In genomic region chr3:50264389-50264963, GRCh38 we compare ENCODE assay signal across 9 cellular contexts. TPM values are rescaled to one million over a fixed set of nuclear protein-coding genes. Genes with fewer than 3 reads are reported as not detected.
DNase-seq lines count a peak whose midpoint lies in the region; ATAC-seq and TF ChIP-seq lines count a peak whose summit lies in the region.
"Had no signal": no experiment of that assay in that cellular context is flagged by ENCODE, and none has a peak within 500 bp of the region (broad histone marks: within the 10 kb centered on the region; RNA-seq: fewer than 3 reads in every experiment).

No MANE protein-coding gene starts in this region.

- no peak overlapping the region for H3K4me3 ChIP-seq in right atrium auricular region

- H2BK20ac ChIP-seq in H9 (ENCODE audit: low read depth, low read length, poor library complexity, severe bottlenecking), result no peak overlapping the region

- no peak overlapping the region for H3K9ac ChIP-seq in H9 (ENCODE audit: extremely low read depth, insufficient read length, low read length)
- H3K9ac ChIP-seq: KMS-11 had no signal

- H3K79me1 ChIP-seq in H9 (ENCODE audit: insufficient read depth, low read depth, low read length, poor library complexity, severe bottlenecking), result no peaks in the 10 kb centered on the region

- no peaks in the 10 kb centered on the region for H3K36me3 Mint-ChIP-seq in H9 (ENCODE audit: insufficient read depth in 1 of 3, low read depth in 3 of 3)

- no peak overlapping the region for H2BK12ac ChIP-seq in H9 (ENCODE audit: insufficient read length, low read depth, low read length)

- H3K27ac ChIP-seq in H9 (ENCODE audit: insufficient read length, low read depth, low read length) (peak overlapping the region; percentile 48), right atrium auricular region (peak overlapping the region; percentile 92 to 97)
- H3K27ac ChIP-seq: KMS-11 had no signal

- H3K23ac ChIP-seq in H9 (ENCODE audit: insufficient read length, low read depth, low read length), result no peak overlapping the region

- no peaks in the 10 kb centered on the region for H3K36me3 ChIP-seq in right atrium auricular region

- H3K14ac ChIP-seq in H9 (ENCODE audit: insufficient read depth, low read length), result peak overlapping the region; percentile 3; the same call in 1 of the 2 replicates

- no peaks in the 10 kb centered on the region for H3K9me3 Mint-ChIP-seq in H9

- H3K4me1 Mint-ChIP-seq in H9, result peaks cover 51 to 71% of the 10 kb centered on the region in 2 experiments

- no peaks in the 10 kb centered on the region for H3K23me2 ChIP-seq in H9 (ENCODE audit: insufficient read length, low read depth, low read length, poor library complexity, severe bottlenecking)

- H3K27ac Mint-ChIP-seq in H9, result peak overlapping the region; percentile 97 to 98 (median 98)

- no peak overlapping the region for H3K4ac ChIP-seq in H9 (ENCODE audit: low read depth, low read length)

- H3K4me2 ChIP-seq in H9 (ENCODE audit: insufficient read depth, insufficient read length, low read length), result peak overlapping the region; percentile 36
- H3K4me2 ChIP-seq: KMS-11 had no signal

- no CpG with 5 or more reads among the region's 7 CpGs for WGBS in H9 (ENCODE audit: extremely low coverage, insufficient read length, low lambda C conversion rate)

- H2BK5ac ChIP-seq in H9 (ENCODE audit: insufficient read length, low read length), result no peak overlapping the region

- H2BK15ac ChIP-seq in H9 (ENCODE audit: low read depth, low read length), result no peak overlapping the region

- H3K18ac ChIP-seq in H9 (ENCODE audit: insufficient read length, low read depth, low read length), result peak overlapping the region; percentile 81

- no peak overlapping the region for H4K8ac ChIP-seq in H9 (replicated peaks; ENCODE audit: insufficient read length, low read depth, low read length)

- no peaks in the 10 kb centered on the region for H3K27me3 ChIP-seq in H9 (ENCODE audit: insufficient read depth, low read length)
- no peaks in the 10 kb centered on the region for H3K27me3 ChIP-seq in right atrium auricular region

- no peak overlapping the region for H2BK120ac ChIP-seq in H9 (ENCODE audit: low read depth, low read length, poor library complexity, severe bottlenecking)

- H4K20me1 ChIP-seq in H9 (ENCODE audit: control insufficient read depth, insufficient read depth, insufficient read length), result no peaks in the 10 kb centered on the region

- H2AK5ac ChIP-seq in H9 (ENCODE audit: insufficient read length, low read length), result no peak overlapping the region

- no peaks in the 10 kb centered on the region for H3K79me2 ChIP-seq in H9 (ENCODE audit: insufficient read depth, low read length)

- no peak for ATAC-seq in HG03280 (IDR thresholded peaks at IDR 0.05; ENCODE audit: unreplicated experiment)
- ATAC-seq in GM18517 (IDR thresholded peaks at IDR 0.05; ENCODE audit: unreplicated experiment), result no peak

- no peak overlapping the region for H4K91ac ChIP-seq in H9 (ENCODE audit: insufficient read length, low read depth, low read length)

- no peak overlapping the region for H2AFZ ChIP-seq in H9 (ENCODE audit: low read length)

- DNase-seq in H9 (peak; percentile 98), anterior cingulate cortex (lab: John Stamatoyannopoulos, UW) (peak in 50 of 58 donors; percentile 11 to 90 (median 65)), right atrium auricular region (ENCODE audit: low spot score) (peak; percentile 90), retina (peak; percentile 87), GM19238 (ENCODE audit: insufficient read length, low spot score) (no peak)
- no peak for DNase-seq in activated CD4-positive, alpha-beta T cell treated with anti-CD3 and anti-CD28 coated beads for 48 hours

- no peak overlapping the region for H3T11ph ChIP-seq in H9 (ENCODE audit: low read length)

- peak overlapping the region in 1 of 2 experiments; percentile 71; a peak in 2 of 5 replicates for H3K4me3 Mint-ChIP-seq in H9

- peaks cover 3% of the 10 kb centered on the region; the same call in 1 of the 2 replicates for H3K27me3 Mint-ChIP-seq in H9 (ENCODE audit: low read depth)

- H4K5ac ChIP-seq in H9 (ENCODE audit: insufficient read length, low read depth, low read length), result no peak overlapping the region

- H3K9me3 ChIP-seq in H9 (ENCODE audit: control insufficient read depth, low read depth, low read length) (no peaks in the 10 kb centered on the region), right atrium auricular region (no peaks in the 10 kb centered on the region)

- H3K56ac ChIP-seq in H9 (ENCODE audit: insufficient read length, low read depth, low read length), result no peak overlapping the region

- peaks cover 5% of the 10 kb centered on the region; the same call in 1 of the 2 replicates for H3K4me1 ChIP-seq in H9 (ENCODE audit: insufficient read depth, low read length)
- peaks cover 0 to 76% of the 10 kb centered on the region in 2 donors for H3K4me1 ChIP-seq in right atrium auricular region

- no peak for TF ChIP-seq CTCF in H9 (conservative IDR thresholded peaks at IDR 0.05)
- TF ChIP-seq CTCF in right atrium auricular region (IDR thresholded peaks at IDR 0.05), result no peak

RNA-seq across cellular contexts. Expression of gene SEMA3B, which starts 4.5 kb away (rescaled TPM):
- total RNA-seq in H9 (2021), result 4.4 and 6.4 TPM in 2 replicates
- 10 to 100 TPM; 15.4 to 20.0 TPM for total RNA-seq in right atrium auricular region

RNA-seq across cellular contexts. Expression of gene LSMEM2, which starts 14.4 kb away (rescaled TPM):
- total RNA-seq in H9 (2021) (0.24 and 0.50 TPM in 2 replicates), right atrium auricular region (10 to 100 TPM in 1 of 2 donors, 1 to 10 TPM in 1; 9.0 to 10.6 TPM)

RNA-seq across cellular contexts. Expression of gene IFRD2, which starts 27.8 kb away (rescaled TPM):
- total RNA-seq in H9 (2021) (107 and 109 TPM in 2 replicates), right atrium auricular region (10 to 100 TPM; 51.0 to 58.5 TPM)

RNA-seq across cellular contexts. Expression of gene GNAI2, which starts 28.5 kb away (rescaled TPM):
- 210 and 218 TPM in 2 replicates for total RNA-seq in H9 (2021)
- 100 to 1,000 TPM in 1 of 2 donors, 10 to 100 TPM in 1; 72.1 to 127 TPM for total RNA-seq in right atrium auricular region

RNA-seq across cellular contexts. Expression of gene HYAL3, which starts 34.7 kb away (rescaled TPM):
- total RNA-seq in H9 (2021), result 2.3 and 3.1 TPM in 2 replicates
- 1 to 10 TPM in 1 of 2 donors, under 1 TPM in 1; 0.74 to 3.5 TPM for total RNA-seq in right atrium auricular region

Comparison
In these comparisons a context has a peak if more than half of its experiments do, and no peak if none do; other contexts are left out.
1. DNase-seq: peak in H9 (single experiment), anterior cingulate cortex (50 of 58), right atrium auricular region (single experiment) and retina (single experiment); none in GM19238 (single experiment) and activated CD4-positive, alpha-beta T cell treated with anti-CD3 and anti-CD28 coated beads for 48 hours (single experiment).